Comparison of ENCODE assay signal across 12 cellular contexts in the genomic region with DNA sequence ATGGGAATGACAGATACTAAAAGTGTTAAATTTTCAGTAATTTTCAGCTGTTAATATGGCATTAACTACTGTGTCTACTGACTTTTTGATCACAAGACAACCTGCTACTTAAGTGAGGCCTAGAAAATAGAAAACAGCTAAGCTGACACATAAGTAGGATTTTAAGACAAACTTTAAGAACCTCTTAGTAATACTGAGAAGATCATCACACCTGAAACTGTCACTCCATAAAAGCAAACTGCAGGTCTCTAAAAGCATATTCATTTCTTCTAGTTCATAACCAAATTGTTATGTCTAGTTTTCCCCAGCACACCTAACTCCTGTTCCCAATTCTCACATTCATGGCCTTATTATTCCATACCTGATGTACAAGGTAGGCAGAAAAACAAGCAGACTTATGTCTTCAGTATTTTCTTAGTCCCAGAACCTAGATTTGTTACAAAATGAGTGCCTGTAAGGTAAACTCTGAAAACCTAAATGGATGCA. TPM values are rescaled to one million over a fixed set of nuclear protein-coding genes. Genes with fewer than 3 reads are reported as not detected.
A peak's percentile ranks its signal among the peaks of the same experiment; 100 is the strongest.
DNase-seq lines count a peak whose midpoint lies in the region; ATAC-seq and TF ChIP-seq lines count a peak whose summit lies in the region.
"Had no signal": no experiment of that assay in that cellular context is flagged by ENCODE, and none has a peak within 500 bp of the region (broad histone marks: within the 10 kb centered on the region; RNA-seq: fewer than 3 reads in every experiment).

No MANE protein-coding gene starts in this region.

- peaks cover 77% of the 10 kb centered on the region for H3K4me1 ChIP-seq in DOHH2 (ENCODE audit: control insufficient read depth, low read length)

- intact Hi-C loops in activated T-helper 2 cell treated with anti-CD3 and anti-CD28 coated beads, Interferon-gamma antibody, Interleukin-2, Interleukin-4, amounts not matched to agents 10 μg/mL and 5 μg/mL and 100 μg/mL, durations not matched to agents 14 hours and 24 hours and 36 hours (cut with micrococcal nuclease) = loop anchor here (5.0 to 10.0 kb wide), 2 partner anchors 54 to 88 kb away; no protein-coding TSS in a partner anchor

- DNase-seq in activated T-cell treated with anti-CD3 and anti-CD28 coated beads, Interleukin-2, amount 50 U/mL, for 4 hours = no peak
- DNase-seq in activated T-cell treated with anti-CD3 and anti-CD28 coated beads for 4 hours (no peak), neural crest cell (ENCODE audit: low read depth, low spot score) (no peak), SW 1271 (lab: John Stamatoyannopoulos, UW) (no peak), AG20443 (ENCODE audit: low spot score) (no peak)
- no peak for DNase-seq in activated T-helper 2 cell treated with anti-CD3 and anti-CD28 coated beads, Interferon-gamma antibody, Interleukin-2, Interleukin-4, amounts not matched to agents 10 μg/mL and 5 μg/mL and 100 μg/mL, durations not matched to agents 14 hours and 24 hours and 36 hours (ENCODE audit: low spot score)
- DNase-seq: left lung, stomach, upper lobe of right lung had no signal

- H3K4me3 Mint-ChIP-seq in activated T-cell treated with anti-CD3 and anti-CD28 coated beads, Interleukin-2, amount 50 U/mL, for 4 hours = no peak overlapping the region
- peak overlapping the region; percentile 7 for H3K4me3 Mint-ChIP-seq in activated T-helper 2 cell treated with anti-CD3 and anti-CD28 coated beads, Interferon-gamma antibody, Interleukin-2, Interleukin-4, amounts not matched to agents 10 μg/mL and 5 μg/mL and 100 μg/mL, durations not matched to agents 14 hours and 24 hours and 36 hours (ENCODE audit: low read depth)
- H3K4me3 Mint-ChIP-seq in neural crest cell = peak overlapping the region; percentile 67

- H3K4me3 ChIP-seq in DOHH2 (ENCODE audit: low read length) = no peak overlapping the region; the same call in 1 of the 2 replicates
- H3K4me3 ChIP-seq: left lung, stomach, upper lobe of right lung had no signal

- peaks cover 72% of the 10 kb centered on the region for H3K4me1 Mint-ChIP-seq in activated T-cell treated with anti-CD3 and anti-CD28 coated beads, Interleukin-2, amount 50 U/mL, for 4 hours (ENCODE audit: low read depth)
- H3K4me1 Mint-ChIP-seq in activated T-helper 2 cell treated with anti-CD3 and anti-CD28 coated beads, Interferon-gamma antibody, Interleukin-2, Interleukin-4, amounts not matched to agents 10 μg/mL and 5 μg/mL and 100 μg/mL, durations not matched to agents 14 hours and 24 hours and 36 hours (ENCODE audit: low read depth) = peaks cover 57% of the 10 kb centered on the region
- H3K4me1 Mint-ChIP-seq in neural crest cell = peaks cover 78% of the 10 kb centered on the region

- ATAC-seq in activated T-cell treated with anti-CD3 and anti-CD28 coated beads, Interleukin-2, amount 50 U/mL, for 4 hours = peak; percentile 27 to 48
- ATAC-seq in GM18870 (IDR thresholded peaks at IDR 0.05; ENCODE audit: unreplicated experiment) = no peak

- no peaks in the 10 kb centered on the region for H3K9me3 Mint-ChIP-seq in activated T-cell treated with anti-CD3 and anti-CD28 coated beads, Interleukin-2, amount 50 U/mL, for 4 hours
- H3K9me3 Mint-ChIP-seq in activated T-helper 2 cell treated with anti-CD3 and anti-CD28 coated beads, Interferon-gamma antibody, Interleukin-2, Interleukin-4, amounts not matched to agents 10 μg/mL and 5 μg/mL and 100 μg/mL, durations not matched to agents 14 hours and 24 hours and 36 hours = no peaks in the 10 kb centered on the region
- H3K9me3 Mint-ChIP-seq in neural crest cell = no peaks in the 10 kb centered on the region

- no peak overlapping the region for H3K27ac Mint-ChIP-seq in activated T-helper 2 cell treated with anti-CD3 and anti-CD28 coated beads, Interferon-gamma antibody, Interleukin-2, Interleukin-4, amounts not matched to agents 10 μg/mL and 5 μg/mL and 100 μg/mL, durations not matched to agents 14 hours and 24 hours and 36 hours
- no peak overlapping the region for H3K27ac Mint-ChIP-seq in neural crest cell (ENCODE audit: unreplicated experiment)

- no peak overlapping the region for H3K27ac ChIP-seq in DOHH2 (ENCODE audit: low read depth, low read length)
- H3K27ac ChIP-seq: left lung, upper lobe of right lung had no signal

- H3K36me3 Mint-ChIP-seq in activated T-cell treated with anti-CD3 and anti-CD28 coated beads, Interleukin-2, amount 50 U/mL, for 4 hours (ENCODE audit: insufficient read depth) = peaks cover 25% of the 10 kb centered on the region
- peaks cover 84% of the 10 kb centered on the region for H3K36me3 Mint-ChIP-seq in activated T-helper 2 cell treated with anti-CD3 and anti-CD28 coated beads, Interferon-gamma antibody, Interleukin-2, Interleukin-4, amounts not matched to agents 10 μg/mL and 5 μg/mL and 100 μg/mL, durations not matched to agents 14 hours and 24 hours and 36 hours (ENCODE audit: low read depth)
- peaks cover 15% of the 10 kb centered on the region for H3K36me3 Mint-ChIP-seq in neural crest cell (ENCODE audit: low read depth)

- no peaks in the 10 kb centered on the region for H3K9me2 ChIP-seq in DOHH2 (replicated peaks; ENCODE audit: control insufficient read depth, low read length)

- TF ChIP-seq CTCF in DOHH2 (IDR thresholded peaks at IDR 0.05; ENCODE audit: low read depth, low read length, poor library complexity, severe bottlenecking) (no peak), neural crest cell (conservative IDR thresholded peaks at IDR 0.05) (no peak)

- H3F3A ChIP-seq in DOHH2 (ENCODE audit: control insufficient read depth, insufficient read depth) = peaks cover 91% of the 10 kb centered on the region

- H4K20me1 ChIP-seq in DOHH2 (ENCODE audit: control insufficient read depth, insufficient read depth, low read depth, low read length) = peaks cover 27% of the 10 kb centered on the region

- peaks cover 26% of the 10 kb centered on the region for H3K79me2 ChIP-seq in DOHH2 (ENCODE audit: control insufficient read depth, low read length)

- peak overlapping the region; percentile 22 for H3K4me2 ChIP-seq in DOHH2 (ENCODE audit: low read length)

- no peaks in the 10 kb centered on the region for H3K9me3 ChIP-seq in DOHH2 (ENCODE audit: control insufficient read depth, insufficient read depth, low read length)
- H3K9me3 ChIP-seq: Caco-2, left lung, stomach, upper lobe of right lung had no signal

- peaks cover 79% of the 10 kb centered on the region for H3K36me3 ChIP-seq in DOHH2 (ENCODE audit: control insufficient read depth, low read length)

- H3K27me3 Mint-ChIP-seq in activated T-cell treated with anti-CD3 and anti-CD28 coated beads, Interleukin-2, amount 50 U/mL, for 4 hours (ENCODE audit: low read depth) = no peaks in the 10 kb centered on the region
- H3K27me3 Mint-ChIP-seq in activated T-helper 2 cell treated with anti-CD3 and anti-CD28 coated beads, Interferon-gamma antibody, Interleukin-2, Interleukin-4, amounts not matched to agents 10 μg/mL and 5 μg/mL and 100 μg/mL, durations not matched to agents 14 hours and 24 hours and 36 hours (ENCODE audit: low read depth) = no peaks in the 10 kb centered on the region
- H3K27me3 Mint-ChIP-seq in neural crest cell (ENCODE audit: low read depth) = no peaks in the 10 kb centered on the region

- no peaks in the 10 kb centered on the region for H3K27me3 ChIP-seq in DOHH2 (ENCODE audit: control insufficient read depth, low read length)
- H3K27me3 ChIP-seq: left lung, stomach, upper lobe of right lung had no signal

RNA-seq across cellular contexts. Expression of gene SRSF1, which starts 8.0 kb away (rescaled TPM):
- 100 to 1,000 TPM; 588 to 666 (median 647) TPM for total RNA-seq in activated T-cell treated with anti-CD3 and anti-CD28 coated beads, Interleukin-2, amount 50 U/mL, for 4 hours
- total RNA-seq in activated T-helper 2 cell treated with anti-CD3 and anti-CD28 coated beads, Interferon-gamma antibody, Interleukin-2, Interleukin-4, amounts not matched to agents 10 μg/mL and 5 μg/mL and 100 μg/mL, durations not matched to agents 14 hours and 24 hours and 36 hours = 448 and 450 TPM in 2 replicates
- 548 and 554 TPM in 2 replicates for total RNA-seq in neural crest cell

RNA-seq across cellular contexts. Expression of gene VEZF1, which starts 11.0 kb away (rescaled TPM):
- total RNA-seq in activated T-cell treated with anti-CD3 and anti-CD28 coated beads, Interleukin-2, amount 50 U/mL, for 4 hours = 10 to 100 TPM; 23.8 to 25.1 (median 24.1) TPM
- 37.1 and 38.7 TPM in 2 replicates for total RNA-seq in activated T-helper 2 cell treated with anti-CD3 and anti-CD28 coated beads, Interferon-gamma antibody, Interleukin-2, Interleukin-4, amounts not matched to agents 10 μg/mL and 5 μg/mL and 100 μg/mL, durations not matched to agents 14 hours and 24 hours and 36 hours
- total RNA-seq in neural crest cell = 139 and 142 TPM in 2 replicates

RNA-seq across cellular contexts. Expression of gene CUEDC1, which starts 43.8 kb away (rescaled TPM):
- total RNA-seq in activated T-cell treated with anti-CD3 and anti-CD28 coated beads, Interleukin-2, amount 50 U/mL, for 4 hours = under 1 TPM; 0.41 to 0.63 (median 0.58) TPM
- 0.30 and 0.34 TPM in 2 replicates for total RNA-seq in activated T-helper 2 cell treated with anti-CD3 and anti-CD28 coated beads, Interferon-gamma antibody, Interleukin-2, Interleukin-4, amounts not matched to agents 10 μg/mL and 5 μg/mL and 100 μg/mL, durations not matched to agents 14 hours and 24 hours and 36 hours
- total RNA-seq in neural crest cell = 73.7 and 86.9 TPM in 2 replicates

Comparison
In these comparisons a context has a peak if more than half of its experiments do, and no peak if none do; other contexts are left out.
1. RNA of gene CUEDC1, which starts 43.8 kb away (total RNA-seq): 73.7 to 86.9 TPM in neural crest cell; 0.41 to 0.63 TPM in activated T-cell treated with anti-CD3 and anti-CD28 coated beads, Interleukin-2, amount 50 U/mL, for 4 hours and 0.30 to 0.34 TPM in activated T-helper 2 cell treated with anti-CD3 and anti-CD28 coated beads, Interferon-gamma antibody, Interleukin-2, Interleukin-4, amounts not matched to agents 10 μg/mL and 5 μg/mL and 100 μg/mL, durations not matched to agents 14 hours and 24 hours and 36 hours; every median in the first group is over 10 times any median in the second.